In the genomic region with DNA sequence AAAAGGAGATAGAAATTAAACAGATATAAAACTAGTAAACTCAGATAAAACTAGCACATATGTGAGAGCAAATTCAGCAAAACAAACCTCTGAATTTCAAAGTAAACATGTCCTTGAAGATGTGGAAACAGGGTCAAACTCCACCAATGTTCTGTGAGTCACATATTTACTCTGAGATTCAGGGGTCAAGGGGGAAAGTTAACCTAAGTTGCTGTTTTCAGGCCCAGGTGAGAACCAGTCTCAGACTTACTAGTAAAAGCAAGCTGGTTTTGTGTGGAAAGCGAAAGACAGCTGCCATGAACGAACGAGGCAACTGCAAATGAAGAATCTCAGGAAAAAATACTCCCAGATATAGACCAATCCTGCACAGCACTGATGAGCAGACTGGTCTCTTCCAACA, we compare ENCODE assay signal across 1 cellular context.
TF ChIP-seq lines count a peak whose summit lies in the region.

No MANE protein-coding gene starts in this region.

TF ChIP-seq in HepG2, 621 proteins besides CTCF, POLR2A, EP300 and RAD21 (continued from another document and continues in another):
- TF ChIP-seq SKIL (CRISPR knock-in tag; IDR thresholded peaks at IDR 0.05; ENCODE audit: borderline replicate concordance) (peak; percentile 62; the same call in 1 of the 2 replicates), TEAD2 (CRISPR knock-in tag; IDR thresholded peaks at IDR 0.05) (no peak), SNAPC2 (CRISPR knock-in tag; IDR thresholded peaks at IDR 0.05) (peak; percentile 55; the same call in 1 of the 2 replicates), SRSF1 (optimal IDR thresholded peaks at IDR 0.05; ENCODE audit: low read depth, low read length) (no peak), SMYD3 (CRISPR knock-in tag; IDR thresholded peaks at IDR 0.05) (0 out of 2 replicates have a peak, but pooled peaks have one; percentile 56), ZNF557 (CRISPR knock-in tag; IDR thresholded peaks at IDR 0.05) (peak; percentile 89; the same call in 1 of the 2 replicates), AKNA (CRISPR knock-in tag; IDR thresholded peaks at IDR 0.05; ENCODE audit: borderline replicate concordance) (no peak), ZNF3 (CRISPR knock-in tag; IDR thresholded peaks at IDR 0.05) (no peak), MTF2 (CRISPR knock-in tag; IDR thresholded peaks at IDR 0.05; ENCODE audit: borderline replicate concordance) (no peak), SATB2 (CRISPR knock-in tag; IDR thresholded peaks at IDR 0.05) (0 out of 2 replicates have a peak, but pooled peaks have one; percentile 22), SALL2 (CRISPR knock-in tag; IDR thresholded peaks at IDR 0.05) (0 out of 2 replicates have a peak, but pooled peaks have one; percentile 54), SIX4 (CRISPR knock-in tag; IDR thresholded peaks at IDR 0.05) (peak; percentile 65; the same call in 1 of the 2 replicates), ZKSCAN1 (IDR thresholded peaks at IDR 0.05; ENCODE audit: low read length) (no peak), ZNF761 (CRISPR knock-in tag; conservative IDR thresholded peaks at IDR 0.05) (peak; percentile 64; the same call in 1 of the 2 replicates), ZNF547 (CRISPR knock-in tag; IDR thresholded peaks at IDR 0.05) (0 out of 2 replicates have a peak, but pooled peaks have one; percentile 26), ZNF264 (CRISPR knock-in tag; IDR thresholded peaks at IDR 0.05) (peak; percentile 77; the same call in 1 of the 2 replicates), GATA4 (IDR thresholded peaks at IDR 0.05; ENCODE audit: borderline replicate concordance, low read depth) (peak; percentile 71; the same call in 1 of the 2 replicates), ZSCAN22 (CRISPR knock-in tag; IDR thresholded peaks at IDR 0.05) (no peak), ZNF530 (CRISPR knock-in tag; IDR thresholded peaks at IDR 0.05; ENCODE audit: low read depth) (no peak), ZNF331 (CRISPR knock-in tag; IDR thresholded peaks at IDR 0.05) (peak; percentile 91), HOXA3 (CRISPR knock-in tag; IDR thresholded peaks at IDR 0.05) (peak; percentile 76), AKAP8 (CRISPR knock-in tag; IDR thresholded peaks at IDR 0.05) (peak; percentile 49; the same call in 1 of the 2 replicates), SP1 (IDR thresholded peaks at IDR 0.05) (no peak), SP1 (CRISPR knock-in tag; IDR thresholded peaks at IDR 0.05) (no peak; the same call in 1 of the 2 replicates), ZNF441 (CRISPR knock-in tag; IDR thresholded peaks at IDR 0.05; ENCODE audit: borderline replicate concordance) (0 out of 2 replicates have a peak, but pooled peaks have one; percentile 42), KMT2B (CRISPR knock-in tag; IDR thresholded peaks at IDR 0.05) (peak; percentile 34; the same call in 1 of the 2 replicates), ZNF556 (CRISPR knock-in tag; IDR thresholded peaks at IDR 0.05; ENCODE audit: borderline replicate concordance) (peak; percentile 44; the same call in 1 of the 2 replicates), ZNF263 (CRISPR knock-in tag; IDR thresholded peaks at IDR 0.05) (no peak), CC2D1A (CRISPR knock-in tag; IDR thresholded peaks at IDR 0.05) (no peak), JUNB (CRISPR knock-in tag; IDR thresholded peaks at IDR 0.05; ENCODE audit: borderline replicate concordance) (peak; percentile 99), MEIS1 (CRISPR knock-in tag; IDR thresholded peaks at IDR 0.05; ENCODE audit: borderline replicate concordance) (0 out of 2 replicates have a peak, but pooled peaks have one; percentile 51), ZNF546 (CRISPR knock-in tag; conservative IDR thresholded peaks at IDR 0.05) (no peak), ZNF83 (CRISPR knock-in tag; IDR thresholded peaks at IDR 0.05; ENCODE audit: borderline replicate concordance) (no peak), YEATS4 (CRISPR knock-in tag; IDR thresholded peaks at IDR 0.05; ENCODE audit: borderline replicate concordance) (peak; percentile 72), NONO (IDR thresholded peaks at IDR 0.05) (no peak), NONO (CRISPR knock-in tag; conservative IDR thresholded peaks at IDR 0.05) (peak; percentile 61), ATF1 (CRISPR knock-in tag; IDR thresholded peaks at IDR 0.05) (peak; percentile 51; the same call in 1 of the 2 replicates), FOXO1 (CRISPR knock-in tag; IDR thresholded peaks at IDR 0.05) (peak; percentile 99), ZBTB37 (CRISPR knock-in tag; IDR thresholded peaks at IDR 0.05) (no peak), NRL (CRISPR knock-in tag; IDR thresholded peaks at IDR 0.05; ENCODE audit: borderline replicate concordance) (no peak), FOXA3 (CRISPR knock-in tag; IDR thresholded peaks at IDR 0.05) (peak; percentile 100), ZNF234 (CRISPR knock-in tag; conservative IDR thresholded peaks at IDR 0.05) (no peak), BCL3 (CRISPR knock-in tag; IDR thresholded peaks at IDR 0.05) (no peak)
- TF ChIP-seq, protein P1, sequence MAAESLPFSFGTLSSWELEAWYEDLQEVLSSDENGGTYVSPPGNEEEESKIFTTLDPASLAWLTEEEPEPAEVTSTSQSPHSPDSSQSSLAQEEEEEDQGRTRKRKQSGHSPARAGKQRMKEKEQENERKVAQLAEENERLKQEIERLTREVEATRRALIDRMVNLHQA (CRISPR knock-in tag; IDR thresholded peaks at IDR 0.05) = no peak; the same call in 1 of the 2 replicates
- TF ChIP-seq, protein P2, sequence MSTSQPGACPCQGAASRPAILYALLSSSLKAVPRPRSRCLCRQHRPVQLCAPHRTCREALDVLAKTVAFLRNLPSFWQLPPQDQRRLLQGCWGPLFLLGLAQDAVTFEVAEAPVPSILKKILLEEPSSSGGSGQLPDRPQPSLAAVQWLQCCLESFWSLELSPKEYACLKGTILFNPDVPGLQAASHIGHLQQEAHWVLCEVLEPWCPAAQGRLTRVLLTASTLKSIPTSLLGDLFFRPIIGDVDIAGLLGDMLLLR (CRISPR knock-in tag; IDR thresholded peaks at IDR 0.05) = no peak
- TF ChIP-seq, protein P3, sequence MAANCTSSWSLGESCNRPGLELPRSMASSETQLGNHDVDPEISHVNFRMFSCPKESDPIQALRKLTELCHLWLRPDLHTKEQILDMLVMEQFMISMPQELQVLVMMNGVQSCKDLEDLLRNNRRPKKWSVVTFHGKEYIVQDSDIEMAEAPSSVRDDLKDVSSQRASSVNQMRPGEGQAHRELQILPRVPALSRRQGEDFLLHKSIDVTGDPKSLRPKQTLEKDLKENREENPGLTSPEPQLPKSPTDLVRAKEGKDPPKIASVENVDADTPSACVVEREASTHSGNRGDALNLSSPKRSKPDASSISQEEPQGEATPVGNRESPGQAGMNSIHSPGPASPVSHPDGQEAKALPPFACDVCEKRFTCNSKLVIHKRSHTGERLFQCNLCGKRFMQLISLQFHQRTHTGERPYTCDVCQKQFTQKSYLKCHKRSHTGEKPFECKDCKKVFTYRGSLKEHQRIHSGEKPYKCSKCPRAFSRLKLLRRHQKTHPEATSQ (CRISPR knock-in tag; IDR thresholded peaks at IDR 0.05; ENCODE audit: borderline replicate concordance) = peak; percentile 43; the same call in 1 of the 2 replicates
- TF ChIP-seq, protein P4, sequence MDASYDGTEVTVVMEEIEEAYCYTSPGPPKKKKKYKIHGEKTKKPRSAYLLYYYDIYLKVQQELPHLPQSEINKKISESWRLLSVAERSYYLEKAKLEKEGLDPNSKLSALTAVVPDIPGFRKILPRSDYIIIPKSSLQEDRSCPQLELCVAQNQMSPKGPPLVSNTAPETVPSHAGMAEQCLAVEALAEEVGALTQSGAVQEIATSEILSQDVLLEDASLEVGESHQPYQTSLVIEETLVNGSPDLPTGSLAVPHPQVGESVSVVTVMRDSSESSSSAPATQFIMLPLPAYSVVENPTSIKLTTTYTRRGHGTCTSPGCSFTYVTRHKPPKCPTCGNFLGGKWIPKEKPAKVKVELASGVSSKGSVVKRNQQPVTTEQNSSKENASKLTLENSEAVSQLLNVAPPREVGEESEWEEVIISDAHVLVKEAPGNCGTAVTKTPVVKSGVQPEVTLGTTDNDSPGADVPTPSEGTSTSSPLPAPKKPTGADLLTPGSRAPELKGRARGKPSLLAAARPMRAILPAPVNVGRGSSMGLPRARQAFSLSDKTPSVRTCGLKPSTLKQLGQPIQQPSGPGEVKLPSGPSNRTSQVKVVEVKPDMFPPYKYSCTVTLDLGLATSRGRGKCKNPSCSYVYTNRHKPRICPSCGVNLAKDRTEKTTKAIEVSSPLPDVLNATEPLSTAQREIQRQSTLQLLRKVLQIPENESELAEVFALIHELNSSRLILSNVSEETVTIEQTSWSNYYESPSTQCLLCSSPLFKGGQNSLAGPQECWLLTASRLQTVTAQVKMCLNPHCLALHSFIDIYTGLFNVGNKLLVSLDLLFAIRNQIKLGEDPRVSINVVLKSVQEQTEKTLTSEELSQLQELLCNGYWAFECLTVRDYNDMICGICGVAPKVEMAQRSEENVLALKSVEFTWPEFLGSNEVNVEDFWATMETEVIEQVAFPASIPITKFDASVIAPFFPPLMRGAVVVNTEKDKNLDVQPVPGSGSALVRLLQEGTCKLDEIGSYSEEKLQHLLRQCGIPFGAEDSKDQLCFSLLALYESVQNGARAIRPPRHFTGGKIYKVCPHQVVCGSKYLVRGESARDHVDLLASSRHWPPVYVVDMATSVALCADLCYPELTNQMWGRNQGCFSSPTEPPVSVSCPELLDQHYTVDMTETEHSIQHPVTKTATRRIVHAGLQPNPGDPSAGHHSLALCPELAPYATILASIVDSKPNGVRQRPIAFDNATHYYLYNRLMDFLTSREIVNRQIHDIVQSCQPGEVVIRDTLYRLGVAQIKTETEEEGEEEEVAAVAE (CRISPR knock-in tag; IDR thresholded peaks at IDR 0.05; ENCODE audit: borderline replicate concordance) = peak; percentile 73; the same call in 1 of the 2 replicates
